ENCODE assay signal across 1 cellular context in the genomic region with DNA sequence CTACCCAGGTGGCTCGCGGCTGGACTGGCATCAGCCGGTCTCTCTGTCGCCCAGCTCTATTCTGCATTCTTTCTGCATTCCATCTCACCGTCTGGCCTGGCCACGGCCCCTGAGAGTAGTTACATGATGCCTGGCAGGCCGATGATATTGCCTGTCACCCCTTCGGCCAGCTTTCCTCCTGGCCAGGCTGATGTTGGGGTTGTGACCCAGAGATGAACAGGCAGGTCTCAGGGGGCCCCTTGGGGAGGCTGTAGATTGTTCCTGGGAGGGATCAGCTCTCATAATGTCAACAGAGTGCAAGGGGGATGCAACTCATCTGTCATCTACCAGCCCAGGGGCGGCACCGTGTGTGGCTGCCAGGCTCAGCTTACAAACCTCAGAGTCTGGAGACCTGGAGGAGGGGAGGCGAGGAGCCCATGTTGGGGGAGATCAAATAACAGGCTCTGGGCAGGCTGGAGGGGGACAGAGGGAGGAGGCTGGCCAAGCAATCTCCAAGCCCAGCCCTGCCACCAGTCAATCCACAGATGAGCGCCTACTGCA.
TF ChIP-seq lines count a peak whose summit lies in the region.

No MANE protein-coding gene starts in this region.

TF ChIP-seq in H1, 55 proteins besides CTCF, POLR2A, EP300 and RAD21:
- TF ChIP-seq SP2 (IDR thresholded peaks at IDR 0.05; ENCODE audit: low read length), result no peak
- peak; percentile 65 for TF ChIP-seq ASH2L (IDR thresholded peaks at IDR 0.05; ENCODE audit: low read length)
- peak; percentile 88 for TF ChIP-seq TEAD4 (IDR thresholded peaks at IDR 0.05; ENCODE audit: low read depth, low read length)
- 0 out of 2 replicates have a peak, but pooled peaks have one; percentile 5 for TF ChIP-seq YY1 (IDR thresholded peaks at IDR 0.05; ENCODE audit: low read depth, low read length)
- TF ChIP-seq SUZ12 (IDR thresholded peaks at IDR 0.05; ENCODE audit: low read length), result no peak
- TF ChIP-seq BACH1 (IDR thresholded peaks at IDR 0.05; ENCODE audit: low read length), result no peak
- TF ChIP-seq RBBP5 (IDR thresholded peaks at IDR 0.05; ENCODE audit: borderline replicate concordance, low read depth, low read length), result 0 out of 2 replicates have a peak, but pooled peaks have one; percentile 63
- TF ChIP-seq NRF1 (IDR thresholded peaks at IDR 0.05; ENCODE audit: low read depth, low read length), result no peak
- 0 out of 4 replicates have a peak, but pooled peaks of 1 of the 2 experiments have one; percentile 36 for TF ChIP-seq SIN3A (conservative IDR thresholded peaks at IDR 0.05 in 1 of 2, IDR thresholded peaks at IDR 0.05 in 1 of 2; ENCODE audit: low read depth in 1 of 2, low read length in 2 of 2)
TF ChIP-seq in H1: peak in this region for 5.
